ENCODE assay signal across 8 cellular contexts in genomic region chr10:91190876-91191580, GRCh38. TPM values are rescaled to one million over a fixed set of nuclear protein-coding genes. Genes with fewer than 3 reads are reported as not detected.
DNase-seq lines count a peak whose midpoint lies in the region; ATAC-seq and TF ChIP-seq lines count a peak whose summit lies in the region.

No MANE protein-coding gene starts in this region.

- peaks cover 34% of the 10 kb centered on the region for H3F3A ChIP-seq in SK-N-SH (replicated peaks; ENCODE audit: insufficient read depth)

- no peaks in the 10 kb centered on the region for H3K9me2 ChIP-seq in SK-N-SH

- peak; percentile 38 for DNase-seq in HCEC 1CT
- no peak for DNase-seq in SK-N-SH
- DNase-seq in NCI-H526 treated with DMSO at 0.1 percent for 48 hours (lab: John Stamatoyannopoulos, UW) = no peak
- DNase-seq in activated effector memory CD4-positive, alpha-beta T cell treated with anti-CD3 and anti-CD28 coated beads, Interleukin-2, amount 50 U/mL, for 16 hours = no peak
- DNase-seq in HAP-1 (ENCODE audit: low spot score in 2 of 2) = no peak
- no peak for DNase-seq in activated T-cell treated with anti-CD3 and anti-CD28 coated beads for 4 hours

- TF ChIP-seq EP300 in SK-N-SH (IDR thresholded peaks at IDR 0.05; ENCODE audit: borderline replicate concordance in 1 of 2, low read depth in 1 of 2, low read length in 1 of 2) = peak in 1 of 2 experiments; percentile 68; a peak in 2 of 4 replicates

- TF ChIP-seq CTCF in SK-N-SH (IDR thresholded peaks at IDR 0.05) = peak; percentile 18; the same call in 1 of the 2 replicates

- H3K36me3 ChIP-seq in SK-N-SH (replicated peaks in 1 of 2; ENCODE audit: control insufficient read depth in 1 of 2, insufficient read depth in 2 of 2, low read length in 1 of 2) = no peaks in the 10 kb centered on the region
- peaks cover 0 to 4% of the 10 kb centered on the region in 2 donors for H3K36me3 ChIP-seq in muscle layer of duodenum (ENCODE audit: control insufficient read depth in 1 of 2, insufficient read depth in 2 of 2, low read length in 2 of 2)
- no peaks in the 10 kb centered on the region for H3K36me3 ChIP-seq in HAP-1 (replicated peaks)

- H3K4me3 ChIP-seq in SK-N-SH (ENCODE audit: low read depth in 2 of 2, low read length in 1 of 2) (0 out of 4 replicates have a peak overlapping the region, but pooled peaks of 1 of the 2 experiments have one; percentile 4), muscle layer of duodenum (ENCODE audit: low read depth in 1 of 2, low read length in 2 of 2) (no peak overlapping the region), HAP-1 (no peak overlapping the region)

- H3K27ac ChIP-seq in SK-N-SH (ENCODE audit: low read depth in 2 of 2, low read length in 1 of 2) = peak overlapping the region in 1 of 2 experiments; percentile 98; a peak in 3 of 4 replicates
- H3K27ac ChIP-seq in muscle layer of duodenum (ENCODE audit: low read length) = peak overlapping the region; percentile 10

- H2AFZ ChIP-seq in SK-N-SH (ENCODE audit: low read depth) = no peak overlapping the region

- H3K9ac ChIP-seq in SK-N-SH = peak overlapping the region; percentile 63

- H3K4me2 ChIP-seq in SK-N-SH = peak overlapping the region; percentile 64

- H4K20me1 ChIP-seq in SK-N-SH (ENCODE audit: insufficient read depth) = no peaks in the 10 kb centered on the region

- ATAC-seq in GM18498 (IDR thresholded peaks at IDR 0.05; ENCODE audit: unreplicated experiment) = peak; percentile 77

- POLR2A ChIA-PET in SK-N-SH (lab: Yijun Ruan, JAX) = no interaction called here

- no peaks in the 10 kb centered on the region for H3K9me3 ChIP-seq in SK-N-SH
- no peaks in the 10 kb centered on the region for H3K9me3 ChIP-seq in muscle layer of duodenum (ENCODE audit: control insufficient read depth in 1 of 2, low read length in 2 of 2)
- no peaks in the 10 kb centered on the region for H3K9me3 ChIP-seq in HAP-1

- H3K4me1 ChIP-seq in SK-N-SH (ENCODE audit: control insufficient read depth in 1 of 2, insufficient read depth in 2 of 2, low read depth in 1 of 2, low read length in 1 of 2) (peaks cover 0 to 17% of the 10 kb centered on the region in 2 experiments; a peak in 2 of 4 replicates), muscle layer of duodenum (ENCODE audit: control insufficient read depth in 1 of 2, insufficient read depth in 2 of 2, low read length in 2 of 2) (peaks cover 8 to 25% of the 10 kb centered on the region in 2 donors), HAP-1 (no peaks in the 10 kb centered on the region)

- CTCF ChIA-PET in SK-N-SH (lab: Yijun Ruan, JAX) = no interaction called here

- no peak for TF ChIP-seq RAD21 in SK-N-SH (IDR thresholded peaks at IDR 0.05; ENCODE audit: low read length)

- 78% methylated on average over 2 of the region's 2 CpGs for WGBS in SK-N-SH (ENCODE audit: low lambda C conversion rate)

- in situ Hi-C loops in HAP-1 (cut with MboI; ENCODE audit: low sequenced_read_pairs) = no loop called here

- peaks cover 65% of the 10 kb centered on the region for H3K79me2 ChIP-seq in SK-N-SH (ENCODE audit: insufficient read depth)

- H3K27me3 ChIP-seq in SK-N-SH (ENCODE audit: insufficient read depth) = no peaks in the 10 kb centered on the region
- H3K27me3 ChIP-seq in muscle layer of duodenum (ENCODE audit: low read depth, low read length) = no peaks in the 10 kb centered on the region
- no peaks in the 10 kb centered on the region for H3K27me3 ChIP-seq in HAP-1 (ENCODE audit: low read depth)

TF ChIP-seq in SK-N-SH, 30 proteins besides CTCF, POLR2A, EP300 and RAD21 (continues in another document):
- no peak for TF ChIP-seq SMC3 (IDR thresholded peaks at IDR 0.05; ENCODE audit: low read depth, low read length)
- no peak for TF ChIP-seq REST (IDR thresholded peaks at IDR 0.05; ENCODE audit: low read depth, low read length)
- TF ChIP-seq GATA2 (CRISPR knock-in tag; IDR thresholded peaks at IDR 0.05) = no peak
- peak; percentile 70; the same call in 1 of the 2 replicates for TF ChIP-seq MEF2A (IDR thresholded peaks at IDR 0.05; ENCODE audit: borderline replicate concordance, low read depth)
- TF ChIP-seq TCF12 (IDR thresholded peaks at IDR 0.05) = no peak; the same call in none of the 2 replicates
- no peak for TF ChIP-seq RFX5 (IDR thresholded peaks at IDR 0.05; ENCODE audit: low read length)
- TF ChIP-seq ZBTB33 (IDR thresholded peaks at IDR 0.05; ENCODE audit: borderline replicate concordance, low read depth) = 0 out of 2 replicates have a peak, but pooled peaks have one; percentile 26
- peak; percentile 32; the same call in 1 of the 2 replicates for TF ChIP-seq RXRA (IDR thresholded peaks at IDR 0.05; ENCODE audit: borderline replicate concordance, low read depth)
- peak; percentile 77 for TF ChIP-seq PBX3 (IDR thresholded peaks at IDR 0.05)
- TF ChIP-seq ELF1 (IDR thresholded peaks at IDR 0.05) = no peak
- no peak for TF ChIP-seq MXI1 (IDR thresholded peaks at IDR 0.05; ENCODE audit: low read depth, low read length)
- no peak for TF ChIP-seq FOXJ3 (CRISPR knock-in tag; IDR thresholded peaks at IDR 0.05)
- no peak for TF ChIP-seq TAF1 (IDR thresholded peaks at IDR 0.05; ENCODE audit: borderline replicate concordance, low read depth, low read length)
- TF ChIP-seq RCOR1 (IDR thresholded peaks at IDR 0.05; ENCODE audit: low read length) = no peak
- TF ChIP-seq FOSL2 (IDR thresholded peaks at IDR 0.05; ENCODE audit: borderline replicate concordance, low read depth) = peak; percentile 79
- TF ChIP-seq TEAD4 (IDR thresholded peaks at IDR 0.05; ENCODE audit: borderline replicate concordance, insufficient read depth) = peak; percentile 60; the same call in 1 of the 2 replicates
- TF ChIP-seq CHD2 (IDR thresholded peaks at IDR 0.05; ENCODE audit: low read length, partially characterized antibody) = no peak
- no peak for TF ChIP-seq NRF1 (IDR thresholded peaks at IDR 0.05; ENCODE audit: low read depth, low read length)
- peak; percentile 57; the same call in 1 of the 2 replicates for TF ChIP-seq POLR2AphosphoS5 (IDR thresholded peaks at IDR 0.05; ENCODE audit: low read depth, low read length)
- no peak for TF ChIP-seq USF2 (IDR thresholded peaks at IDR 0.05; ENCODE audit: borderline replicate concordance, low read depth, low read length)

RNA-seq across cellular contexts. Expression of gene PCGF5, which starts 29.4 kb away (rescaled TPM):
- 14.5 and 15.2 TPM in 2 replicates for polyA plus RNA-seq in SK-N-SH (2012; rRNA removed)
- 19.3 and 23.3 TPM in 2 replicates for polyA plus RNA-seq in SK-N-SH (2012; cell fraction: cytosol; rRNA removed)
- polyA plus RNA-seq in SK-N-SH (2012; cell fraction: nucleus; rRNA removed) = 5.2 and 9.4 TPM in 2 replicates
